ENCODE assay signal across 34 cellular contexts in genomic region chr7:121591916-121592315, GRCh38.
"Had no signal": no experiment of that assay in that cellular context is flagged by ENCODE, and none has a peak within 500 bp of the region (broad histone marks: within the 10 kb centered on the region; RNA-seq: fewer than 3 reads in every experiment).

No MANE protein-coding gene starts in this region.

- H3K27me3 ChIP-seq: adrenal gland, breast epithelium, cardiac muscle cell, colonic mucosa, esophagus muscularis mucosa, foreskin keratinocyte, gastrocnemius medialis, heart left ventricle had no signal

- H3K27ac Mint-ChIP-seq: activated B cell treated with CpG ODN at 0.5 μM for 24 hours; activated CD8-positive, alpha-beta T cell treated with anti-CD3 and anti-CD28 coated beads for 36 hours; activated naive CD4-positive, alpha-beta T cell treated with anti-CD3 and anti-CD28 coated beads for 36 hours; activated naive CD4-positive, alpha-beta T cell treated with anti-CD3 and anti-CD28 coated beads, Interleukin-2, amount 50 U/mL, for 24 hours; activated naive CD8-positive, alpha-beta T cell treated with anti-CD3 and anti-CD28 coated beads for 36 hours; activated naive CD8-positive, alpha-beta T cell treated with anti-CD3 and anti-CD28 coated beads, Interleukin-2, amount 50 U/mL, for 24 hours; activated T-helper 17 cell treated with anti-CD3 and anti-CD28 coated beads, Interleukin-2, amount 50 U/mL, for 72 hours; T-helper 17 cell; T-helper 2 cell treated with Interferon-gamma antibody and Interleukin-4, amounts not matched to agents 5 μg/mL and 100 μg/mL, for 36 hours had no signal

- H3K4me3 Mint-ChIP-seq: activated B cell treated with CpG ODN at 0.5 μM for 24 hours; activated CD8-positive, alpha-beta T cell treated with anti-CD3 and anti-CD28 coated beads for 36 hours; activated naive CD4-positive, alpha-beta T cell treated with anti-CD3 and anti-CD28 coated beads for 36 hours; activated naive CD4-positive, alpha-beta T cell treated with anti-CD3 and anti-CD28 coated beads, Interleukin-2, amount 50 U/mL, for 24 hours; activated naive CD8-positive, alpha-beta T cell treated with anti-CD3 and anti-CD28 coated beads for 36 hours; activated naive CD8-positive, alpha-beta T cell treated with anti-CD3 and anti-CD28 coated beads, Interleukin-2, amount 50 U/mL, for 24 hours; activated T-cell treated with anti-CD3 and anti-CD28 coated beads, Interleukin-2, amount 50 U/mL, for 4 hours; activated T-helper 17 cell treated with anti-CD3 and anti-CD28 coated beads, Interleukin-2, amount 50 U/mL, for 72 hours; brain; T-helper 17 cell; T-helper 2 cell treated with Interferon-gamma antibody and Interleukin-4, amounts not matched to agents 5 μg/mL and 100 μg/mL, for 36 hours had no signal

- H3K9me3 ChIP-seq: adrenal gland, breast epithelium, colonic mucosa, esophagus muscularis mucosa, gastrocnemius medialis had no signal

- H3K27ac ChIP-seq: adrenal gland, breast epithelium, cardiac muscle cell, colonic mucosa, esophagus muscularis mucosa, foreskin keratinocyte, gastrocnemius medialis, heart left ventricle, WERI-Rb-1 had no signal

- H3K36me3 Mint-ChIP-seq: activated naive CD4-positive, alpha-beta T cell treated with anti-CD3 and anti-CD28 coated beads, Interleukin-2, amount 50 U/mL, for 24 hours; activated naive CD8-positive, alpha-beta T cell treated with anti-CD3 and anti-CD28 coated beads for 36 hours had no signal

- DNase-seq: activated B cell treated with CpG ODN at 0.5 μM for 24 hours; activated CD4-positive, alpha-beta T cell treated with anti-CD3 and anti-CD28 coated beads for 48 hours; activated CD4-positive, alpha-beta T cell treated with anti-CD3 and anti-CD28 coated beads, Interleukin-2, amount 50 U/mL, for 1 hour; activated CD4-positive, alpha-beta T cell treated with anti-CD3 and anti-CD28 coated beads, Interleukin-2, amount 50 U/mL, for 48 hours; activated CD8-positive, alpha-beta memory T cell treated with anti-CD3 and anti-CD28 coated beads for 24 hours; activated CD8-positive, alpha-beta T cell treated with anti-CD3 and anti-CD28 coated beads for 36 hours; activated effector memory CD4-positive, alpha-beta T cell treated with Interleukin-2 at 50 U/mL for 16 hours; activated naive CD4-positive, alpha-beta T cell treated with anti-CD3 and anti-CD28 coated beads for 36 hours; activated naive CD8-positive, alpha-beta T cell treated with anti-CD3 and anti-CD28 coated beads for 36 hours; activated naive CD8-positive, alpha-beta T cell treated with anti-CD3 and anti-CD28 coated beads, Interleukin-2, amount 50 U/mL, for 24 hours; activated T-cell treated with anti-CD3 and anti-CD28 coated beads, Interleukin-2, amount 50 U/mL, for 4 hours; adrenal gland; amygdala; aorta; central memory CD4-positive, alpha-beta T cell; cerebellar nuclear complex; colonic mucosa; effector memory CD4-positive, alpha-beta T cell; erythroblast; foreskin keratinocyte; gastrocnemius medialis; glutamatergic neuron; heart left ventricle; T-helper 17 cell; T1000; WERI-Rb-1 had no signal

- H3K9me3 Mint-ChIP-seq: activated CD8-positive, alpha-beta T cell treated with anti-CD3 and anti-CD28 coated beads for 36 hours; activated naive CD4-positive, alpha-beta T cell treated with anti-CD3 and anti-CD28 coated beads for 36 hours; activated naive CD4-positive, alpha-beta T cell treated with anti-CD3 and anti-CD28 coated beads, Interleukin-2, amount 50 U/mL, for 24 hours; activated naive CD8-positive, alpha-beta T cell treated with anti-CD3 and anti-CD28 coated beads, Interleukin-2, amount 50 U/mL, for 24 hours; activated T-helper 17 cell treated with anti-CD3 and anti-CD28 coated beads, Interleukin-2, amount 50 U/mL, for 72 hours; T-helper 2 cell treated with Interferon-gamma antibody and Interleukin-4, amounts not matched to agents 5 μg/mL and 100 μg/mL, for 36 hours had no signal

- H3K4me3 ChIP-seq: adrenal gland, breast epithelium, cardiac muscle cell, colonic mucosa, esophagus muscularis mucosa, gastrocnemius medialis, heart left ventricle had no signal

- H3K4me1 Mint-ChIP-seq: activated B cell treated with CpG ODN at 0.5 μM for 24 hours; activated naive CD4-positive, alpha-beta T cell treated with anti-CD3 and anti-CD28 coated beads, Interleukin-2, amount 50 U/mL, for 24 hours; activated naive CD8-positive, alpha-beta T cell treated with anti-CD3 and anti-CD28 coated beads for 36 hours; activated naive CD8-positive, alpha-beta T cell treated with anti-CD3 and anti-CD28 coated beads, Interleukin-2, amount 50 U/mL, for 24 hours; activated T-helper 17 cell treated with anti-CD3 and anti-CD28 coated beads, Interleukin-2, amount 50 U/mL, for 72 hours; T-helper 17 cell had no signal

- H3K36me3 ChIP-seq: adrenal gland, breast epithelium, cardiac muscle cell, colonic mucosa, esophagus muscularis mucosa, gastrocnemius medialis, heart left ventricle, WERI-Rb-1 had no signal

- ATAC-seq: activated CD4-positive, CD25-positive, alpha-beta regulatory T cell treated with anti-CD3 and anti-CD28 coated beads, Interleukin-2, amount 50 U/mL, for 24 hours; activated CD8-positive, alpha-beta T cell treated with anti-CD3 and anti-CD28 coated beads for 36 hours; activated naive CD8-positive, alpha-beta T cell treated with anti-CD3 and anti-CD28 coated beads, Interleukin-2, amount 50 U/mL, for 24 hours; activated T-cell treated with anti-CD3 and anti-CD28 coated beads, Interleukin-2, amount 50 U/mL, for 4 hours; activated T-helper 17 cell treated with anti-CD3 and anti-CD28 coated beads, Interleukin-2, amount 50 U/mL, for 72 hours; foreskin keratinocyte; gastrocnemius medialis; heart left ventricle; T-helper 17 cell had no signal

- H3K4me1 ChIP-seq: adrenal gland, breast epithelium, colonic mucosa, esophagus muscularis mucosa, foreskin keratinocyte, gastrocnemius medialis had no signal
